In the genomic region with DNA sequence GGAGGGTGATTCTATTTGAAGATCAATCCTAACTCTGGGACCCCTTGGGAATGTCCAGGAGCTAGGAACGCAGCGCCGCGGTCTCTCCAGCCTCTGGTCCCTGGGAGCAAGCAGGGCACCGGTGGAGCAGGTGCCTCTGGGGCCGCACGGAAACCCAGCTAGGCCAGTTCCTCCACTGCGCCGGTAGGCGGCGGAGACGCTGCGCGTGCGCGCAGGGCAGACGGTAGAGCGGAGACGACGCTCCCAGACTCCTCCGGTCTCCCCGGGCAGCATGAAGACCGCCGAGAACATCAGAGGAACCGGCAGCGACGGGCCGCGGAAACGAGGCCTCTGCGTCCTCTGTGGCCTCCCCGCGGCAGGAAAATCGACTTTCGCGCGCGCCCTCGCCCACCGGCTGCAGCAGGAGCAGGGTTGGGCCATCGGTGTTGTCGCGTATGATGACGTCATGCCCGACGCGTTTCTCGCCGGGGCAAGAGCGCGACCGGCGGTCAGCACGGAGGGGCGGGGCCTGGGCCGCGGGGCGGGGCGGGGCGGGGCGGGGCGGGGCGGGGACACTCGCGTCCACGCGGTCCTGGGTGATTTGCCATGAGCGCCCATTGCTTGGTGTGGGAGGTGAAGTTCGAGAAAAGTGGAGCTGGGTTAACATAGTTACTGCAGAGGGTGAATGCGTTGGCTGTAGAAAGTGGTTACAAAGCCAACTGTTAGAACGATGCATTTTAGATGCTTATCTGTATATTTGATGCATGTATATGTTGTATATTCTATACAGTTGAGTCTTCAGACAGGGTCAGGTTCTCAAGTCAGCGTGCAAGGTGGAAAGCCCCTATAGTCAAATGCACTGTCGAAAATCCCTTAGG, we compare ENCODE assay signal across 1 cellular context.
TF ChIP-seq lines count a peak whose summit lies in the region.

A gene with protein sequence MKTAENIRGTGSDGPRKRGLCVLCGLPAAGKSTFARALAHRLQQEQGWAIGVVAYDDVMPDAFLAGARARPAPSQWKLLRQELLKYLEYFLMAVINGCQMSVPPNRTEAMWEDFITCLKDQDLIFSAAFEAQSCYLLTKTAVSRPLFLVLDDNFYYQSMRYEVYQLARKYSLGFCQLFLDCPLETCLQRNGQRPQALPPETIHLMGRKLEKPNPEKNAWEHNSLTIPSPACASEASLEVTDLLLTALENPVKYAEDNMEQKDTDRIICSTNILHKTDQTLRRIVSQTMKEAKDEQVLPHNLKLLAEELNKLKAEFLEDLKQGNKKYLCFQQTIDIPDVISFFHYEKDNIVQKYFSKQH (plus strand): TSS at position 193 of the 857 bp plus-strand sequence. CDS start 79 bp downstream, at position 272.

TF ChIP-seq in HepG2, 621 proteins besides CTCF, POLR2A, EP300 and RAD21 (continues in another document):
- TF ChIP-seq ZNF75D (CRISPR knock-in tag; IDR thresholded peaks at IDR 0.05; ENCODE audit: borderline replicate concordance), result no peak
- TF ChIP-seq, protein P1, sequence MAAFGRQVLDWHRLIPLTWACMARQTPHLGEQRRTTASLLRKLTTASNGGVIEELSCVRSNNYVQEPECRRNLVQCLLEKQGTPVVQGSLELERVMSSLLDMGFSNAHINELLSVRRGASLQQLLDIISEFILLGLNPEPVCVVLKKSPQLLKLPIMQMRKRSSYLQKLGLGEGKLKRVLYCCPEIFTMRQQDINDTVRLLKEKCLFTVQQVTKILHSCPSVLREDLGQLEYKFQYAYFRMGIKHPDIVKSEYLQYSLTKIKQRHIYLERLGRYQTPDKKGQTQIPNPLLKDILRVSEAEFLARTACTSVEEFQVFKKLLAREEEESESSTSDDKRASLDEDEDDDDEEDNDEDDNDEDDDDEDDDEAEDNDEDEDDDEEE (CRISPR knock-in tag; IDR thresholded peaks at IDR 0.05), result peak; percentile 80; the same call in 1 of the 2 replicates
- no peak for TF ChIP-seq ZNF468 (CRISPR knock-in tag; IDR thresholded peaks at IDR 0.05)
- TF ChIP-seq SCMH1 (CRISPR knock-in tag; IDR thresholded peaks at IDR 0.05; ENCODE audit: borderline replicate concordance), result no peak
- TF ChIP-seq TGIF2 (CRISPR knock-in tag; IDR thresholded peaks at IDR 0.05), result peak; percentile 79
- TF ChIP-seq HNF4G (IDR thresholded peaks at IDR 0.05; ENCODE audit: borderline replicate concordance, low read depth, low read length), result no peak
- TF ChIP-seq HNF4G (CRISPR knock-in tag; IDR thresholded peaks at IDR 0.05; ENCODE audit: borderline replicate concordance, low read depth), result no peak
- TF ChIP-seq HIVEP1 (CRISPR knock-in tag; IDR thresholded peaks at IDR 0.05), result 0 out of 2 replicates have a peak, but pooled peaks have one; percentile 34
- peak; percentile 87; the same call in 1 of the 2 replicates for TF ChIP-seq BRCA1 (CRISPR knock-in tag; IDR thresholded peaks at IDR 0.05)
- TF ChIP-seq, protein P2, sequence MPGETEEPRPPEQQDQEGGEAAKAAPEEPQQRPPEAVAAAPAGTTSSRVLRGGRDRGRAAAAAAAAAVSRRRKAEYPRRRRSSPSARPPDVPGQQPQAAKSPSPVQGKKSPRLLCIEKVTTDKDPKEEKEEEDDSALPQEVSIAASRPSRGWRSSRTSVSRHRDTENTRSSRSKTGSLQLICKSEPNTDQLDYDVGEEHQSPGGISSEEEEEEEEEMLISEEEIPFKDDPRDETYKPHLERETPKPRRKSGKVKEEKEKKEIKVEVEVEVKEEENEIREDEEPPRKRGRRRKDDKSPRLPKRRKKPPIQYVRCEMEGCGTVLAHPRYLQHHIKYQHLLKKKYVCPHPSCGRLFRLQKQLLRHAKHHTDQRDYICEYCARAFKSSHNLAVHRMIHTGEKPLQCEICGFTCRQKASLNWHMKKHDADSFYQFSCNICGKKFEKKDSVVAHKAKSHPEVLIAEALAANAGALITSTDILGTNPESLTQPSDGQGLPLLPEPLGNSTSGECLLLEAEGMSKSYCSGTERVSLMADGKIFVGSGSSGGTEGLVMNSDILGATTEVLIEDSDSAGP (CRISPR knock-in tag; IDR thresholded peaks at IDR 0.05; ENCODE audit: borderline replicate concordance), result peak; percentile 86
- TF ChIP-seq, protein P3, sequence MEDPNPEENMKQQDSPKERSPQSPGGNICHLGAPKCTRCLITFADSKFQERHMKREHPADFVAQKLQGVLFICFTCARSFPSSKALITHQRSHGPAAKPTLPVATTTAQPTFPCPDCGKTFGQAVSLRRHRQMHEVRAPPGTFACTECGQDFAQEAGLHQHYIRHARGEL (CRISPR knock-in tag; IDR thresholded peaks at IDR 0.05), result no peak; the same call in 1 of the 2 replicates
- TF ChIP-seq SOX13 (IDR thresholded peaks at IDR 0.05), result no peak
- no peak for TF ChIP-seq SOX13 (CRISPR knock-in tag; conservative IDR thresholded peaks at IDR 0.05 in 1 of 2, IDR thresholded peaks at IDR 0.05 in 1 of 2)
- peak; percentile 89 for TF ChIP-seq ZNF563 (CRISPR knock-in tag; IDR thresholded peaks at IDR 0.05)
- no peak for TF ChIP-seq DNMT3B (CRISPR knock-in tag; conservative IDR thresholded peaks at IDR 0.05)
- TF ChIP-seq, protein P4, sequence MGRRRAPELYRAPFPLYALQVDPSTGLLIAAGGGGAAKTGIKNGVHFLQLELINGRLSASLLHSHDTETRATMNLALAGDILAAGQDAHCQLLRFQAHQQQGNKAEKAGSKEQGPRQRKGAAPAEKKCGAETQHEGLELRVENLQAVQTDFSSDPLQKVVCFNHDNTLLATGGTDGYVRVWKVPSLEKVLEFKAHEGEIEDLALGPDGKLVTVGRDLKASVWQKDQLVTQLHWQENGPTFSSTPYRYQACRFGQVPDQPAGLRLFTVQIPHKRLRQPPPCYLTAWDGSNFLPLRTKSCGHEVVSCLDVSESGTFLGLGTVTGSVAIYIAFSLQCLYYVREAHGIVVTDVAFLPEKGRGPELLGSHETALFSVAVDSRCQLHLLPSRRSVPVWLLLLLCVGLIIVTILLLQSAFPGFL (CRISPR knock-in tag; IDR thresholded peaks at IDR 0.05), result 0 out of 2 replicates have a peak, but pooled peaks have one; percentile 72
- TF ChIP-seq MEIS1 (CRISPR knock-in tag; IDR thresholded peaks at IDR 0.05; ENCODE audit: borderline replicate concordance), result no peak
- peak; percentile 56; the same call in 1 of the 2 replicates for TF ChIP-seq ZNF331 (CRISPR knock-in tag; IDR thresholded peaks at IDR 0.05)
- TF ChIP-seq, protein P5, sequence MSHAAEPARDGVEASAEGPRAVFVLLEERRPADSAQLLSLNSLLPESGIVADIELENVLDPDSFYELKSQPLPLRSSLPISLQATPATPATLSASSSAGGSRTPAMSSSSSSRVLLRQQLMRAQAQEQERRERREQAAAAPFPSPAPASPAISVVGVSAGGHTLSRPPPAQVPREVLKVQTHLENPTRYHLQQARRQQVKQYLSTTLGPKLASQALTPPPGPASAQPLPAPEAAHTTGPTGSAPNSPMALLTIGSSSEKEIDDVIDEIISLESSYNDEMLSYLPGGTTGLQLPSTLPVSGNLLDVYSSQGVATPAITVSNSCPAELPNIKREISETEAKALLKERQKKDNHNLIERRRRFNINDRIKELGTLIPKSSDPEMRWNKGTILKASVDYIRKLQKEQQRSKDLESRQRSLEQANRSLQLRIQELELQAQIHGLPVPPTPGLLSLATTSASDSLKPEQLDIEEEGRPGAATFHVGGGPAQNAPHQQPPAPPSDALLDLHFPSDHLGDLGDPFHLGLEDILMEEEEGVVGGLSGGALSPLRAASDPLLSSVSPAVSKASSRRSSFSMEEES (CRISPR knock-in tag; IDR thresholded peaks at IDR 0.05), result 0 out of 2 replicates have a peak, but pooled peaks have one; percentile 6
- no peak for TF ChIP-seq ZEB1 (IDR thresholded peaks at IDR 0.05; ENCODE audit: insufficient replicate concordance, low read depth)
- TF ChIP-seq, protein P6, sequence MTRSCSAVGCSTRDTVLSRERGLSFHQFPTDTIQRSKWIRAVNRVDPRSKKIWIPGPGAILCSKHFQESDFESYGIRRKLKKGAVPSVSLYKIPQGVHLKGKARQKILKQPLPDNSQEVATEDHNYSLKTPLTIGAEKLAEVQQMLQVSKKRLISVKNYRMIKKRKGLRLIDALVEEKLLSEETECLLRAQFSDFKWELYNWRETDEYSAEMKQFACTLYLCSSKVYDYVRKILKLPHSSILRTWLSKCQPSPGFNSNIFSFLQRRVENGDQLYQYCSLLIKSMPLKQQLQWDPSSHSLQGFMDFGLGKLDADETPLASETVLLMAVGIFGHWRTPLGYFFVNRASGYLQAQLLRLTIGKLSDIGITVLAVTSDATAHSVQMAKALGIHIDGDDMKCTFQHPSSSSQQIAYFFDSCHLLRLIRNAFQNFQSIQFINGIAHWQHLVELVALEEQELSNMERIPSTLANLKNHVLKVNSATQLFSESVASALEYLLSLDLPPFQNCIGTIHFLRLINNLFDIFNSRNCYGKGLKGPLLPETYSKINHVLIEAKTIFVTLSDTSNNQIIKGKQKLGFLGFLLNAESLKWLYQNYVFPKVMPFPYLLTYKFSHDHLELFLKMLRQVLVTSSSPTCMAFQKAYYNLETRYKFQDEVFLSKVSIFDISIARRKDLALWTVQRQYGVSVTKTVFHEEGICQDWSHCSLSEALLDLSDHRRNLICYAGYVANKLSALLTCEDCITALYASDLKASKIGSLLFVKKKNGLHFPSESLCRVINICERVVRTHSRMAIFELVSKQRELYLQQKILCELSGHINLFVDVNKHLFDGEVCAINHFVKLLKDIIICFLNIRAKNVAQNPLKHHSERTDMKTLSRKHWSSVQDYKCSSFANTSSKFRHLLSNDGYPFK (CRISPR knock-in tag; IDR thresholded peaks at IDR 0.05; ENCODE audit: borderline replicate concordance), result peak; percentile 66; the same call in 1 of the 2 replicates
- TF ChIP-seq, protein P7, sequence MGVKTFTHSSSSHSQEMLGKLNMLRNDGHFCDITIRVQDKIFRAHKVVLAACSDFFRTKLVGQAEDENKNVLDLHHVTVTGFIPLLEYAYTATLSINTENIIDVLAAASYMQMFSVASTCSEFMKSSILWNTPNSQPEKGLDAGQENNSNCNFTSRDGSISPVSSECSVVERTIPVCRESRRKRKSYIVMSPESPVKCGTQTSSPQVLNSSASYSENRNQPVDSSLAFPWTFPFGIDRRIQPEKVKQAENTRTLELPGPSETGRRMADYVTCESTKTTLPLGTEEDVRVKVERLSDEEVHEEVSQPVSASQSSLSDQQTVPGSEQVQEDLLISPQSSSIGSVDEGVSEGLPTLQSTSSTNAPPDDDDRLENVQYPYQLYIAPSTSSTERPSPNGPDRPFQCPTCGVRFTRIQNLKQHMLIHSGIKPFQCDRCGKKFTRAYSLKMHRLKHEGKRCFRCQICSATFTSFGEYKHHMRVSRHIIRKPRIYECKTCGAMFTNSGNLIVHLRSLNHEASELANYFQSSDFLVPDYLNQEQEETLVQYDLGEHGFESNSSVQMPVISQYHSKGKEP (CRISPR knock-in tag; IDR thresholded peaks at IDR 0.05), result no peak; the same call in 1 of the 2 replicates
- peak; percentile 76; the same call in 1 of the 2 replicates for TF ChIP-seq ZNF296 (CRISPR knock-in tag; conservative IDR thresholded peaks at IDR 0.05)
- no peak for TF ChIP-seq ZNF660 (CRISPR knock-in tag; IDR thresholded peaks at IDR 0.05; ENCODE audit: borderline replicate concordance, low read depth)
- TF ChIP-seq MATR3 (CRISPR knock-in tag; IDR thresholded peaks at IDR 0.05), result no peak
- peak; percentile 66; the same call in 1 of the 2 replicates for TF ChIP-seq RFXAP (CRISPR knock-in tag; IDR thresholded peaks at IDR 0.05; ENCODE audit: borderline replicate concordance)
- no peak for TF ChIP-seq PAF1 (CRISPR knock-in tag; IDR thresholded peaks at IDR 0.05)
- peak; percentile 99 for TF ChIP-seq CREB1 (IDR thresholded peaks at IDR 0.05)
- TF ChIP-seq CREB1 (CRISPR knock-in tag; IDR thresholded peaks at IDR 0.05), result peak; percentile 94
- no peak for TF ChIP-seq NFATC3 (CRISPR knock-in tag; IDR thresholded peaks at IDR 0.05)
- no peak; the same call in 1 of the 2 replicates for TF ChIP-seq ZNF841 (CRISPR knock-in tag; IDR thresholded peaks at IDR 0.05; ENCODE audit: borderline replicate concordance)
- peak; percentile 16; the same call in 1 of the 2 replicates for TF ChIP-seq BORCS8-MEF2B (CRISPR knock-in tag; IDR thresholded peaks at IDR 0.05)
- TF ChIP-seq HDAC1 (CRISPR knock-in tag; IDR thresholded peaks at IDR 0.05), result peak; percentile 89
- TF ChIP-seq CEBPB (IDR thresholded peaks at IDR 0.05; ENCODE audit: borderline replicate concordance, low read depth, low read length), result peak; percentile 40; the same call in 1 of the 2 replicates
- TF ChIP-seq, protein P8, sequence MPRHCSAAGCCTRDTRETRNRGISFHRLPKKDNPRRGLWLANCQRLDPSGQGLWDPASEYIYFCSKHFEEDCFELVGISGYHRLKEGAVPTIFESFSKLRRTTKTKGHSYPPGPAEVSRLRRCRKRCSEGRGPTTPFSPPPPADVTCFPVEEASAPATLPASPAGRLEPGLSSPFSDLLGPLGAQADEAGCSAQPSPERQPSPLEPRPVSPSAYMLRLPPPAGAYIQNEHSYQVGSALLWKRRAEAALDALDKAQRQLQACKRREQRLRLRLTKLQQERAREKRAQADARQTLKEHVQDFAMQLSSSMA (CRISPR knock-in tag; IDR thresholded peaks at IDR 0.05), result no peak
- TF ChIP-seq ZNF678 (CRISPR knock-in tag; IDR thresholded peaks at IDR 0.05), result no peak
- TF ChIP-seq, protein P9, sequence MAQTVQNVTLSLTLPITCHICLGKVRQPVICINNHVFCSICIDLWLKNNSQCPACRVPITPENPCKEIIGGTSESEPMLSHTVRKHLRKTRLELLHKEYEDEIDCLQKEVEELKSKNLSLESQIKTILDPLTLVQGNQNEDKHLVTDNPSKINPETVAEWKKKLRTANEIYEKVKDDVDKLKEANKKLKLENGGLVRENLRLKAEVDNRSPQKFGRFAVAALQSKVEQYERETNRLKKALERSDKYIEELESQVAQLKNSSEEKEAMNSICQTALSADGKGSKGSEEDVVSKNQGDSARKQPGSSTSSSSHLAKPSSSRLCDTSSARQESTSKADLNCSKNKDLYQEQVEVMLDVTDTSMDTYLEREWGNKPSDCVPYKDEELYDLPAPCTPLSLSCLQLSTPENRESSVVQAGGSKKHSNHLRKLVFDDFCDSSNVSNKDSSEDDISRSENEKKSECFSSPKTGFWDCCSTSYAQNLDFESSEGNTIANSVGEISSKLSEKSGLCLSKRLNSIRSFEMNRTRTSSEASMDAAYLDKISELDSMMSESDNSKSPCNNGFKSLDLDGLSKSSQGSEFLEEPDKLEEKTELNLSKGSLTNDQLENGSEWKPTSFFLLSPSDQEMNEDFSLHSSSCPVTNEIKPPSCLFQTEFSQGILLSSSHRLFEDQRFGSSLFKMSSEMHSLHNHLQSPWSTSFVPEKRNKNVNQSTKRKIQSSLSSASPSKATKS (CRISPR knock-in tag; IDR thresholded peaks at IDR 0.05), result no peak
- peak; percentile 91 for TF ChIP-seq ZNF256 (CRISPR knock-in tag; conservative IDR thresholded peaks at IDR 0.05)
- TF ChIP-seq, protein P10, sequence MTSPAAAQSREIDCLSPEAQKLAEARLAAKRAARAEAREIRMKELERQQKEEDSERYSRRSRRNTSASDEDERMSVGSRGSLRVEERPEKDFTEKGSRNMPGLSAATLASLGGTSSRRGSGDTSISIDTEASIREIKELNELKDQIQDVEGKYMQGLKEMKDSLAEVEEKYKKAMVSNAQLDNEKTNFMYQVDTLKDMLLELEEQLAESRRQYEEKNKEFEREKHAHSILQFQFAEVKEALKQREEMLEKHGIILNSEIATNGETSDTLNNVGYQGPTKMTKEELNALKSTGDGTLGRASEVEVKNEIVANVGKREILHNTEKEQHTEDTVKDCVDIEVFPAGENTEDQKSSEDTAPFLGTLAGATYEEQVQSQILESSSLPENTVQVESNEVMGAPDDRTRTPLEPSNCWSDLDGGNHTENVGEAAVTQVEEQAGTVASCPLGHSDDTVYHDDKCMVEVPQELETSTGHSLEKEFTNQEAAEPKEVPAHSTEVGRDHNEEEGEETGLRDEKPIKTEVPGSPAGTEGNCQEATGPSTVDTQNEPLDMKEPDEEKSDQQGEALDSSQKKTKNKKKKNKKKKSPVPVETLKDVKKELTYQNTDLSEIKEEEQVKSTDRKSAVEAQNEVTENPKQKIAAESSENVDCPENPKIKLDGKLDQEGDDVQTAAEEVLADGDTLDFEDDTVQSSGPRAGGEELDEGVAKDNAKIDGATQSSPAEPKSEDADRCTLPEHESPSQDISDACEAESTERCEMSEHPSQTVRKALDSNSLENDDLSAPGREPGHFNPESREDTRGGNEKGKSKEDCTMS (CRISPR knock-in tag; conservative IDR thresholded peaks at IDR 0.05), result no peak
- TF ChIP-seq AHR (CRISPR knock-in tag; IDR thresholded peaks at IDR 0.05), result peak; percentile 52; the same call in 1 of the 2 replicates
